In the genomic region with DNA sequence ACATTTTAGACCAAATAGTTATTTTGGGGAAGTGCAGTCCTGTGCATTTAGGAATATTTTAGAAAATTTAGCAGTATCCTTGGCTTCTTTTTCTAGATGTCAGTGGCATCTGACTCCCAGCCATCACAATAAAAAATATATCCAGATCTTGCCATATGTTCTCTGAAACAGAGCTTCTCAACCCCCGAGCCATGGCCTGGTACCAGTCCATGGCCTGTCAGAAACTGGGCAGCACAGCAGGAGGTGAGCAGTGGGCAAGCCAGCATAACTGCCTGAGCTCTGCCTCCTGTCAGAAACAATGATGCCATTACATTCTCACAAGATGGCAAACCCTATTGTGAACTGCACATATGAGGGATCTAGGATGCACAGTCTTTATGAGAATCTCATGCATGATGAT, we compare ENCODE assay signal across 3 cellular contexts.
"Had no signal": no experiment of that assay in that cellular context is flagged by ENCODE, and none has a peak within 500 bp of the region (broad histone marks: within the 10 kb centered on the region; RNA-seq: fewer than 3 reads in every experiment).

No MANE protein-coding gene starts in this region.

- DNase-seq: H9, HCEC 1CT, IMR-90 had no signal
